Comparison of ENCODE assay signal across 6 cellular contexts in the genomic region with DNA sequence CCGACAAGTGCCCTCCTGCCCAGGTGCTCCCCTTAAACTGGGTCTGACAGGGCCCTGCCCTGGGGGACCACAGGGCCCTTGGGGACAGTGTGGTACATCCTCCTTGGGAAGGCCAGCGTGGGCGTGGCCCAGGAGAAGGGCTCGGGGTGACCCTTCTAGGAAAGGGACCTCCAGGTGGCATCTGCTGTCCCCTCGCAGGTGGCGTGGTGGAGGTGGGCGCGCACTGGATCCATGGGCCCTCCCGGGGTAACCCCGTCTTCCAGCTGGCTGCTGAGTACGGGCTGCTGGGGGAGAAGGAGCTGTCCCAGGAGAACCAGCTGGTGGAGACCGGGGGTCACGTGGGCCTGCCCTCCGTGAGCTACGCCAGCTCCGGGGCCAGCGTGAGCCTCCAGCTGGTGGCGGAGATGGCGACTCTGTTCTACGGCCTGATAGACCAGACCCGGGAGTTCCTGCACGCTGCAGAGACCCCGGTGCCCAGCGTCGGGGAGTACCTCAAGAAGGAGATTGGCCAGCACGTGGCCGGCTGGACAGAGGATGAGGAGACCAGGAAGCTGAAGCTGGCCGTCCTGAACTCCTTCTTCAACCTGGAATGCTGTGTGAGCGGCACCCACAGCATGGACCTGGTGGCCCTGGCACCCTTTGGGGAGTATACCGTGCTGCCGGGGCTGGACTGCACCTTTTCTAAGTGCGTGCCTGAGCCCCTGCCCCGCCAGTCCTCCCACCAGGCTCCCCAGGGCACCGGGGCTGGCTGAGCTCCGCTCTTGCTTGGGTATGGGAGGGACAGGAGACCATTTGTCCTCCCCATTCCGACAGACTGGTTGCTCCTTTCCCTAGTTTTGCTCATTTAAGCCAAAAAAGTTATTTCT. TPM values are rescaled to one million over a fixed set of nuclear protein-coding genes. Genes with fewer than 3 reads are reported as not detected.
A peak's percentile ranks its signal among the peaks of the same experiment; 100 is the strongest.
DNase-seq lines count a peak whose midpoint lies in the region; ATAC-seq and TF ChIP-seq lines count a peak whose summit lies in the region.

No MANE protein-coding gene starts in this region.

- DNase-seq in fibroblast of the aortic adventitia (ENCODE audit: low read depth) (no peak), NCI-H82 (lab: John Stamatoyannopoulos, UW) (no peak)
- no peak for DNase-seq in stimulated activated naive CD8-positive, alpha-beta T cell treated with anti-CD3 and anti-CD28 coated beads, Interleukin-15, amount 100 ng/mL, for 72 hours

- peak overlapping the region; percentile 56 for H3K4me2 ChIP-seq in Loucy (ENCODE audit: low read depth, low read length, poor library complexity, severe bottlenecking)

- peaks cover 10% of the 10 kb centered on the region for H3K4me1 ChIP-seq in Loucy (ENCODE audit: insufficient read depth, low read length, poor library complexity, severe bottlenecking)

- no peak overlapping the region for H2AFZ ChIP-seq in Loucy (ENCODE audit: low read length)

- no peaks in the 10 kb centered on the region for H3K9me2 ChIP-seq in Loucy (replicated peaks; ENCODE audit: low read depth, low read length)

- H3K9me3 Mint-ChIP-seq in stimulated activated naive CD8-positive, alpha-beta T cell treated with anti-CD3 and anti-CD28 coated beads, Interleukin-15, amount 100 ng/mL, for 72 hours, result no peaks in the 10 kb centered on the region

- H3K27me3 ChIP-seq in Loucy (ENCODE audit: insufficient read depth, low read length, poor library complexity, severe bottlenecking), result no peaks in the 10 kb centered on the region

- H3K9ac ChIP-seq in Loucy (ENCODE audit: low read depth, low read length, poor library complexity, severe bottlenecking), result no peak overlapping the region

- no peak overlapping the region for H3K27ac Mint-ChIP-seq in stimulated activated naive CD8-positive, alpha-beta T cell treated with anti-CD3 and anti-CD28 coated beads, Interleukin-15, amount 100 ng/mL, for 72 hours

- no peaks in the 10 kb centered on the region for H3K36me3 ChIP-seq in Loucy (ENCODE audit: insufficient read depth, low read length)

- H3K79me2 ChIP-seq in Loucy (ENCODE audit: insufficient read depth, low read length), result no peaks in the 10 kb centered on the region

- no peaks in the 10 kb centered on the region for H3F3A ChIP-seq in Loucy (ENCODE audit: low read depth)

- peaks cover 21% of the 10 kb centered on the region for H3K27me3 Mint-ChIP-seq in stimulated activated naive CD8-positive, alpha-beta T cell treated with anti-CD3 and anti-CD28 coated beads, Interleukin-15, amount 100 ng/mL, for 72 hours

- peaks cover 17% of the 10 kb centered on the region for H3K4me1 Mint-ChIP-seq in stimulated activated naive CD8-positive, alpha-beta T cell treated with anti-CD3 and anti-CD28 coated beads, Interleukin-15, amount 100 ng/mL, for 72 hours

- H3K9me3 ChIP-seq in Loucy (ENCODE audit: insufficient read depth, low read depth, low read length), result no peaks in the 10 kb centered on the region

- no peaks in the 10 kb centered on the region for H4K20me1 ChIP-seq in Loucy (ENCODE audit: insufficient read depth, low read length, poor library complexity, severe bottlenecking)

- no peak for ATAC-seq in stimulated activated naive CD8-positive, alpha-beta T cell treated with anti-CD3 and anti-CD28 coated beads, Interleukin-15, amount 100 ng/mL, for 72 hours
- ATAC-seq in HG02678 (IDR thresholded peaks at IDR 0.05; ENCODE audit: unreplicated experiment), result no peak
- no peak for ATAC-seq in GM21737 (IDR thresholded peaks at IDR 0.05; ENCODE audit: unreplicated experiment)

- peak overlapping the region; percentile 76 to 82 for H3K4me3 Mint-ChIP-seq in stimulated activated naive CD8-positive, alpha-beta T cell treated with anti-CD3 and anti-CD28 coated beads, Interleukin-15, amount 100 ng/mL, for 72 hours

- H3K4me3 ChIP-seq in Loucy (ENCODE audit: low read length, poor library complexity, severe bottlenecking) (peak overlapping the region; percentile 58), fibroblast of the aortic adventitia (ENCODE audit: low read depth, low read length) (peak overlapping the region; percentile 65)

- no peak for TF ChIP-seq CTCF in Loucy (conservative IDR thresholded peaks at IDR 0.05; ENCODE audit: low read length)
- TF ChIP-seq CTCF in fibroblast of the aortic adventitia (IDR thresholded peaks at IDR 0.05; ENCODE audit: insufficient read depth, low read length), result no peak

RNA-seq across cellular contexts. Expression of a gene that starts 1.0 kb away (rescaled TPM):
- 4.9 and 5.4 TPM in 2 replicates for total RNA-seq in fibroblast of the aortic adventitia (ENCODE audit: low replicate concordance)

RNA-seq across cellular contexts. Expression of a gene that starts 6.9 kb away (rescaled TPM):
- 33.0 and 47.3 TPM in 2 replicates for total RNA-seq in fibroblast of the aortic adventitia (ENCODE audit: low replicate concordance)

RNA-seq across cellular contexts. Expression of a gene that starts 13.9 kb away (rescaled TPM):
- total RNA-seq in fibroblast of the aortic adventitia (ENCODE audit: low replicate concordance), result 19.0 and 25.4 TPM in 2 replicates

RNA-seq across cellular contexts. Expression of a gene that starts 22.2 kb away (rescaled TPM):
- total RNA-seq in fibroblast of the aortic adventitia (ENCODE audit: low replicate concordance), result 4.0 and 16.9 TPM in 2 replicates

RNA-seq across cellular contexts. Expression of a gene that starts 32.9 kb away (rescaled TPM):
- total RNA-seq in fibroblast of the aortic adventitia (ENCODE audit: low replicate concordance), result not detected in 2 replicates
